Comparison of ENCODE assay signal across 8 cellular contexts in genomic region chr19:55369651-55370304, GRCh38. TPM values are rescaled to one million over a fixed set of nuclear protein-coding genes. Genes with fewer than 3 reads are reported as not detected.
DNase-seq lines count a peak whose midpoint lies in the region; ATAC-seq and TF ChIP-seq lines count a peak whose summit lies in the region.

No MANE protein-coding gene starts in this region.

- intact Hi-C loops in Right ventricle myocardium inferior (cut with DNase I) = no loop called here

- H3K4me1 ChIP-seq in cardiac muscle cell (ENCODE audit: low read depth) (peaks cover 4% of the 10 kb centered on the region), urinary bladder (ENCODE audit: insufficient read depth) (peaks cover 1% of the 10 kb centered on the region)

- no peak overlapping the region for H3K27ac ChIP-seq in cardiac muscle cell
- no peak overlapping the region for H3K27ac ChIP-seq in urinary bladder (ENCODE audit: low read depth)

- H3K36me3 ChIP-seq in cardiac muscle cell = no peaks in the 10 kb centered on the region
- no peaks in the 10 kb centered on the region for H3K36me3 ChIP-seq in urinary bladder (ENCODE audit: insufficient read depth)

- no peaks in the 10 kb centered on the region for H3K9me3 ChIP-seq in cardiac muscle cell (ENCODE audit: low read depth)

- H3K9me3 Mint-ChIP-seq in immature natural killer cell = no peaks in the 10 kb centered on the region

- H3K4me1 Mint-ChIP-seq in immature natural killer cell = peaks cover 0 to 6% of the 10 kb centered on the region in 2 donors

- H3K27me3 ChIP-seq in cardiac muscle cell = peaks cover 50% of the 10 kb centered on the region

- 1% methylated on average over 58 of the region's 59 CpGs for WGBS in urinary bladder

- TF ChIP-seq CTCF in cardiac muscle cell (IDR thresholded peaks at IDR 0.05; ENCODE audit: low read depth, low read length) (no peak), astrocyte of the cerebellum (IDR thresholded peaks at IDR 0.05; ENCODE audit: low read depth, low read length, missing control alignments) (no peak)

- peaks cover 14 to 21% (median 15%) of the 10 kb centered on the region in 3 donors for H3K27me3 Mint-ChIP-seq in immature natural killer cell (ENCODE audit: low read depth in 3 of 3)

- H3K27ac Mint-ChIP-seq in immature natural killer cell = no peak overlapping the region

- H3K4me3 Mint-ChIP-seq in immature natural killer cell = peak overlapping the region in 4 of 5 donors; percentile 47 to 78 (median 65)

- in situ Hi-C loops in astrocyte of the cerebellum (cut with HindIII; ENCODE audit: low sequenced_read_pairs) = no loop called here

- H3K4me3 ChIP-seq in cardiac muscle cell (peak overlapping the region; percentile 19), astrocyte of the cerebellum (ENCODE audit: low read depth, low read length) (peak overlapping the region; percentile 51), urinary bladder (ENCODE audit: low read depth, low read length) (peak overlapping the region; percentile 32)

- DNase-seq in cardiac muscle cell (ENCODE audit: low read depth in 1 of 2, low spot score in 1 of 2) = peak; percentile 48 to 53
- no peak for DNase-seq in Right ventricle myocardium inferior (ENCODE audit: missing footprints)
- peak; percentile 78 for DNase-seq in NCI-H748 treated with DMSO at 0.1 percent for 48 hours (lab: John Stamatoyannopoulos, UW)
- DNase-seq in astrocyte of the cerebellum (ENCODE audit: low read depth) = no peak
- DNase-seq in immature natural killer cell = no peak
- no peak for DNase-seq in NCI-H2029 (lab: John Stamatoyannopoulos, UW)

- no peak for ATAC-seq in Right ventricle myocardium inferior
- no peak for ATAC-seq in GM21447 (IDR thresholded peaks at IDR 0.05; ENCODE audit: unreplicated experiment)

- H3K36me3 Mint-ChIP-seq in immature natural killer cell = no peaks in the 10 kb centered on the region

RNA-seq across cellular contexts. Expression of gene IL11, which starts 0.5 kb away (rescaled TPM):
- total RNA-seq in cardiac muscle cell (0.12 and 0.49 TPM in 2 replicates), Right ventricle myocardium inferior (not detected), urinary bladder (0.42 TPM)
- polyA plus RNA-seq in cardiac muscle cell (0.72 TPM in 1 of 2 replicates, not detected in the other), immature natural killer cell (not detected), urinary bladder (0.53 TPM)

RNA-seq across cellular contexts. Expression of gene GARIN5B, which starts 6.7 kb away (rescaled TPM):
- not detected in 2 replicates for total RNA-seq in cardiac muscle cell
- polyA plus RNA-seq in cardiac muscle cell = not detected in 2 replicates
- total RNA-seq in Right ventricle myocardium inferior = not detected
- polyA plus RNA-seq in immature natural killer cell = not detected
- total RNA-seq in urinary bladder = not detected
- not detected for polyA plus RNA-seq in urinary bladder

RNA-seq across cellular contexts. Expression of gene TMEM190, which starts 6.8 kb away (rescaled TPM):
- total RNA-seq in cardiac muscle cell (not detected in 2 replicates), Right ventricle myocardium inferior (not detected), urinary bladder (not detected)
- polyA plus RNA-seq in cardiac muscle cell (0.85 and 1.3 TPM in 2 replicates), immature natural killer cell (not detected), urinary bladder (not detected)

RNA-seq across cellular contexts. Expression of gene TMEM238, which starts 14.3 kb away (rescaled TPM):
- total RNA-seq in cardiac muscle cell (0.27 and 0.35 TPM in 2 replicates), Right ventricle myocardium inferior (0.24 TPM), urinary bladder (not detected)
- polyA plus RNA-seq in cardiac muscle cell (1.7 and 4.0 TPM in 2 replicates), immature natural killer cell (1 to 10 TPM in 1 of 3 donors, not detected in 2; 1.0 TPM), urinary bladder (0.43 TPM)

RNA-seq across cellular contexts. Expression of gene COX6B2, which starts 15.3 kb away (rescaled TPM):
- not detected in 2 replicates for total RNA-seq in cardiac muscle cell
- polyA plus RNA-seq in cardiac muscle cell = 0.06 and 0.17 TPM in 2 replicates
- not detected for total RNA-seq in Right ventricle myocardium inferior
- polyA plus RNA-seq in immature natural killer cell = under 1 TPM in 1 of 3 donors, not detected in 2; 0.16 TPM
- total RNA-seq in urinary bladder = not detected
- 0.39 TPM for polyA plus RNA-seq in urinary bladder

Comparison
In these comparisons a context has a peak if more than half of its experiments do, and no peak if none do; other contexts are left out.
1. DNase-seq: peak in cardiac muscle cell (2 of 2) and NCI-H748 treated with DMSO at 0.1 percent for 48 hours (single experiment); none in Right ventricle myocardium inferior (single experiment), astrocyte of the cerebellum (single experiment), immature natural killer cell (0 of 3) and NCI-H2029 (single experiment).
2. Peak in every context shown above with its lines, with median percentiles within 50 percentile points of each other: H3K4me3 ChIP-seq.